16 cellular contexts compared by ENCODE assay signal in the genomic region with DNA sequence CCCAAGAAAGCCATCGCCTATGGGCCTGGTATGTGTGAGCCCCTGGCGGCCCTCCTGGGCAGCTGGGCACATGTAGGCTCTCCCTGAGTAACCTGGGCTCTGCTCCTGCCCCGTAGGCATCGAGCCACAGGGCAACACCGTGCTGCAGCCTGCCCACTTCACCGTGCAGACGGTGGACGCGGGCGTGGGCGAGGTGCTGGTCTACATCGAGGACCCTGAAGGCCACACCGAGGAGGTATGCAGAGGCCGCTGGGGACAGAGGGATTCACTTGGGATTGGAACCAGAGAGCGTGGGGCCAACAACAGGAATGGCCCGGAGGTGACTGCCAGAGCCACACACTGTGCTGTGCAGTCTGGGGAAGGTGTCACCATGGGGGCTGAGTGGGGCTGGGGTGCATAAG. TPM values are rescaled to one million over a fixed set of nuclear protein-coding genes. Genes with fewer than 3 reads are reported as not detected.
DNase-seq lines count a peak whose midpoint lies in the region; ATAC-seq and TF ChIP-seq lines count a peak whose summit lies in the region.
"Had no signal": no experiment of that assay in that cellular context is flagged by ENCODE, and none has a peak within 500 bp of the region (broad histone marks: within the 10 kb centered on the region; RNA-seq: fewer than 3 reads in every experiment).

No MANE protein-coding gene starts in this region.

- H3K9me3 ChIP-seq in heart left ventricle (no peaks in the 10 kb centered on the region), right cardiac atrium (ENCODE audit: control insufficient read depth, low read length) (no peaks in the 10 kb centered on the region), gastroesophageal sphincter (no peaks in the 10 kb centered on the region)
- H3K9me3 ChIP-seq: A549 had no signal

- WGBS in heart left ventricle, 4 donors, result 72 to 94% (median 83%) methylated on average over 4 to 16 of the region's 16 CpGs
- WGBS in right cardiac atrium, result 92% methylated on average over 16 of the region's 16 CpGs
- 50% methylated on average over 2 of the region's 16 CpGs; no CpG with 5 or more reads in 1 of the 2 donors for WGBS in gastroesophageal sphincter (ENCODE audit: low coverage in 1 of 2), 2 donors

- H3K4me3 ChIP-seq in heart left ventricle, result no peak overlapping the region
- no peak overlapping the region for H3K4me3 ChIP-seq in right cardiac atrium (ENCODE audit: low read length)
- no peak overlapping the region for H3K4me3 ChIP-seq in gastroesophageal sphincter
- no peak overlapping the region for H3K4me3 ChIP-seq in rectal smooth muscle tissue (ENCODE audit: low read length)
- H3K4me3 ChIP-seq: A549, GM12878 had no signal

- peaks cover 0 to 70% (median 32%) of the 10 kb centered on the region in 12 donors for H3K4me1 ChIP-seq in heart left ventricle
- no peaks in the 10 kb centered on the region for H3K4me1 ChIP-seq in right cardiac atrium (ENCODE audit: control insufficient read depth, insufficient read depth, low read length)
- peaks cover 0 to 67% (median 35%) of the 10 kb centered on the region in 3 donors for H3K4me1 ChIP-seq in gastroesophageal sphincter
- peaks cover 30% of the 10 kb centered on the region for H3K4me1 ChIP-seq in rectal smooth muscle tissue (ENCODE audit: control insufficient read depth, insufficient read depth, low read length)

- intact Hi-C loops in heart left ventricle (cut with DNase I), result no loop called here
- intact Hi-C loops in right cardiac atrium (cut with DNase I), result no loop called here

- H3K36me3 ChIP-seq in heart left ventricle (peaks cover 0 to 81% (median 76%) of the 10 kb centered on the region in 9 donors), gastroesophageal sphincter (peaks cover 0 to 80% of the 10 kb centered on the region in 2 donors), rectal smooth muscle tissue (ENCODE audit: control insufficient read depth, insufficient read depth, low read length) (peaks cover 27% of the 10 kb centered on the region)

- no peak for TF ChIP-seq EP300 in gastroesophageal sphincter (IDR thresholded peaks at IDR 0.05)

- H3K27ac ChIP-seq in heart left ventricle, result peak overlapping the region in 9 of 12 donors; percentile 11 to 98 (median 59)
- H3K27ac ChIP-seq in right cardiac atrium (ENCODE audit: low read length), result no peak overlapping the region
- H3K27ac ChIP-seq in gastroesophageal sphincter, result peak overlapping the region in 3 of 4 donors; percentile 94 to 96 (median 95)
- peak overlapping the region; percentile 98 for H3K27ac ChIP-seq in rectal smooth muscle tissue (ENCODE audit: low read depth, low read length)
- H3K27ac ChIP-seq: A549, C4-2B had no signal

- DNase-seq in heart left ventricle (peak in 2 of 5 donors; percentile 6 to 54), right cardiac atrium (no peak), HT-29 (ENCODE audit: low spot score) (no peak), UCSD-AML1 (lab: John Stamatoyannopoulos, UW; ENCODE audit: unreplicated experiment) (no peak), DMS 273 (lab: John Stamatoyannopoulos, UW; ENCODE audit: unreplicated experiment) (no peak), hippocampal formation (lab: John Stamatoyannopoulos, UW) (no peak)
- DNase-seq: NCI-H1048, NCI-H146, NCI-H748 treated with DMSO at 0.1 percent for 48 hours, PC-3 had no signal

- TF ChIP-seq POLR2A in heart left ventricle (IDR thresholded peaks at IDR 0.05), result no peak
- TF ChIP-seq POLR2A in gastroesophageal sphincter (IDR thresholded peaks at IDR 0.05), result no peak

- TF ChIP-seq CTCF in heart left ventricle (IDR thresholded peaks at IDR 0.05), result no peak
- TF ChIP-seq CTCF in gastroesophageal sphincter (IDR thresholded peaks at IDR 0.05), result no peak

- H3K27me3 ChIP-seq in heart left ventricle (peaks cover 0 to 3% (median 0%) of the 10 kb centered on the region in 9 donors), right cardiac atrium (ENCODE audit: control insufficient read depth, insufficient read depth) (no peaks in the 10 kb centered on the region), gastroesophageal sphincter (no peaks in the 10 kb centered on the region), rectal smooth muscle tissue (ENCODE audit: control insufficient read depth, insufficient read depth, low read length) (no peaks in the 10 kb centered on the region)

- ATAC-seq in heart left ventricle (no peak), right cardiac atrium (no peak), gastroesophageal sphincter (no peak)
- ATAC-seq: A549, GM12878, HCT116, PC-3 had no signal

- no peak overlapping the region for H3K9ac ChIP-seq in rectal smooth muscle tissue (ENCODE audit: low read length)

RNA-seq across cellular contexts. Expression of a gene that starts 7.3 kb away (rescaled TPM):
- total RNA-seq in heart left ventricle, result 1,000 to 10,000 TPM in 6 of 9 donors, 100 to 1,000 TPM in 3; 721 to 3,687 (median 1,170) TPM
- 1,000 to 10,000 TPM in 1 of 2 donors, 100 to 1,000 TPM in 1; 399 to 1,654 TPM for polyA plus RNA-seq in heart left ventricle
- 100 to 1,000 TPM; 244 to 358 (median 285) TPM for total RNA-seq in right cardiac atrium
- 216 TPM for polyA plus RNA-seq in right cardiac atrium
- total RNA-seq in gastroesophageal sphincter, result 1,000 to 10,000 TPM in 1 of 4 donors, 100 to 1,000 TPM in 3; 308 to 1,162 (median 401) TPM
- total RNA-seq in HT-29 (2014; rRNA removed; shearing (Covaris generic)), result 0.03 and 0.05 TPM in 2 replicates

RNA-seq across cellular contexts. Expression of a gene that starts 25.1 kb away (rescaled TPM):
- total RNA-seq in heart left ventricle (100 to 1,000 TPM in 7 of 9 donors, 10 to 100 TPM in 2; 91.6 to 165 (median 121) TPM), right cardiac atrium (100 to 1,000 TPM; 127 to 139 (median 134) TPM), gastroesophageal sphincter (100 to 1,000 TPM in 1 of 4 donors, 10 to 100 TPM in 3; 67.7 to 101 (median 84.5) TPM)
- polyA plus RNA-seq in heart left ventricle (100 to 1,000 TPM; 137 to 198 TPM), right cardiac atrium (224 TPM)
- total RNA-seq in HT-29 (2014; rRNA removed; shearing (Covaris generic)), result 94.9 and 128 TPM in 2 replicates

RNA-seq across cellular contexts. Expression of a gene that starts 45.8 kb away (rescaled TPM):
- total RNA-seq in heart left ventricle (10 to 100 TPM in 6 of 9 donors, 1 to 10 TPM in 3; 6.4 to 22.8 (median 10.4) TPM), right cardiac atrium (1 to 10 TPM; 2.5 to 6.9 (median 5.4) TPM), gastroesophageal sphincter (10 to 100 TPM; 14.5 to 46.9 (median 21.5) TPM)
- polyA plus RNA-seq in heart left ventricle (10 to 100 TPM in 1 of 2 donors, 1 to 10 TPM in 1; 9.0 to 13.9 TPM), right cardiac atrium (5.7 TPM)
- not detected in 2 replicates for total RNA-seq in HT-29 (2014; rRNA removed; shearing (Covaris generic))

Comparison
In these comparisons a context has a peak if more than half of its experiments do, and no peak if none do; other contexts are left out.
1. RNA of a gene that starts 7.3 kb away (total RNA-seq): 721 to 3,687 TPM in heart left ventricle, 308 to 1,162 TPM in gastroesophageal sphincter and 244 to 358 TPM in right cardiac atrium; 0.03 to 0.05 TPM in HT-29; every median in the first group is over 100 times any median in the second.